Comparison of ENCODE assay signal across 16 cellular contexts in genomic region chr5:172142709-172143215, GRCh38. TPM values are rescaled to one million over a fixed set of nuclear protein-coding genes. Genes with fewer than 3 reads are reported as not detected.
DNase-seq lines count a peak whose midpoint lies in the region; ATAC-seq, FAIRE-seq and TF ChIP-seq lines count a peak whose summit lies in the region.
"Had no signal": no experiment of that assay in that cellular context is flagged by ENCODE, and none has a peak within 500 bp of the region (broad histone marks: within the 10 kb centered on the region; RNA-seq: fewer than 3 reads in every experiment).

No MANE protein-coding gene starts in this region.

- no peaks in the 10 kb centered on the region for H3K9me3 Mint-ChIP-seq in activated B cell treated with CpG ODN at 0.5 μM for 24 hours

- FAIRE-seq in HepG2 (lab: Jason Lieb, UNC): peak; percentile 57
- FAIRE-seq: G401.6, H1 had no signal

- CTCF ChIA-PET in HepG2 (lab: Yijun Ruan, JAX; ENCODE audit: low intra/inter-chr PET ratio, low total read pairs) (no interaction called here), activated B cell treated with CpG ODN at 0.5 μM for 24 hours (lab: Charles Lee) (interaction anchor here (1.1 kb wide), 1 partner anchor 44 kb away, joined by 3 read pairs; no protein-coding TSS in a partner anchor), HEK293T (lab: Yijun Ruan, JAX) (interaction anchor here (0.6 kb wide), 1 partner anchor 16 kb away, joined by 3 read pairs; no protein-coding TSS in a partner anchor)

- H3K4me2 ChIP-seq in HepG2 (ENCODE audit: low read depth, low read length): no peak overlapping the region
- H3K4me2 ChIP-seq: PC-9 had no signal

- in situ Hi-C loops in HepG2 (cut with HindIII; ENCODE audit: extremely low pct_ligation_motif_present, low pct_unique_long_range_greater_than_20kb): no loop called here
- in situ Hi-C loops in HAP-1 (cut with MboI; ENCODE audit: low sequenced_read_pairs): no loop called here

- H3K27me3 ChIP-seq in HepG2 (ENCODE audit: control insufficient read depth in 1 of 2, insufficient read depth in 2 of 2, low read length in 2 of 2) (no peaks in the 10 kb centered on the region), right lobe of liver (no peaks in the 10 kb centered on the region), upper lobe of right lung (no peaks in the 10 kb centered on the region), HAP-1 (ENCODE audit: low read depth) (no peaks in the 10 kb centered on the region)
- H3K27me3 ChIP-seq: MG63 had no signal

- no peak for TF ChIP-seq POLR2A in HepG2 (IDR thresholded peaks at IDR 0.05; ENCODE audit: insufficient read depth in 1 of 2, low read depth in 2 of 2, low read length in 2 of 2)
- no peak for TF ChIP-seq POLR2A in right lobe of liver (IDR thresholded peaks at IDR 0.05)

- POLR2A ChIA-PET in HepG2 (lab: Yijun Ruan, JAX) (no interaction called here), activated B cell treated with CpG ODN at 0.5 μM for 24 hours (lab: Charles Lee) (no interaction called here), HEK293T (lab: Yijun Ruan, JAX) (no interaction called here)

- peaks cover 73% of the 10 kb centered on the region for H3K4me1 Mint-ChIP-seq in activated B cell treated with CpG ODN at 0.5 μM for 24 hours

- H3K4me3 ChIP-seq in HepG2 (replicated peaks in 1 of 3; ENCODE audit: insufficient read depth in 1 of 3, low read depth in 2 of 3, low read length in 3 of 3) (no peak overlapping the region), right lobe of liver (no peak overlapping the region), upper lobe of right lung (no peak overlapping the region), HAP-1 (no peak overlapping the region)
- H3K4me3 ChIP-seq: MG63, PC-9 had no signal

- H3K36me3 Mint-ChIP-seq in activated B cell treated with CpG ODN at 0.5 μM for 24 hours (ENCODE audit: low read depth): peaks cover 58% of the 10 kb centered on the region

- no peaks in the 10 kb centered on the region for H3K9me3 ChIP-seq in HepG2 (ENCODE audit: low read length)
- no peaks in the 10 kb centered on the region for H3K9me3 ChIP-seq in right lobe of liver
- H3K9me3 ChIP-seq in upper lobe of right lung: no peaks in the 10 kb centered on the region
- no peaks in the 10 kb centered on the region for H3K9me3 ChIP-seq in HAP-1
- H3K9me3 ChIP-seq: MG63 had no signal

- H3K4me3 Mint-ChIP-seq in activated B cell treated with CpG ODN at 0.5 μM for 24 hours: no peak overlapping the region

- H3K27ac ChIP-seq in HepG2 (ENCODE audit: extremely low read length, insufficient read depth, low read length): no peak overlapping the region
- no peak overlapping the region for H3K27ac ChIP-seq in right lobe of liver
- H3K27ac ChIP-seq in upper lobe of right lung: no peak overlapping the region
- H3K27ac ChIP-seq: HL-60, PC-9 had no signal

- no peaks in the 10 kb centered on the region for H4K20me1 ChIP-seq in HepG2 (ENCODE audit: insufficient read depth, low read length)

- no peak overlapping the region for H3K9ac ChIP-seq in HepG2 (ENCODE audit: insufficient read depth, low read depth, low read length)

- no peaks in the 10 kb centered on the region for H3K79me2 ChIP-seq in HepG2 (ENCODE audit: insufficient read depth, low read length)

- no peak for TF ChIP-seq CTCF in HepG2 (CRISPR knock-in tag; IDR thresholded peaks at IDR 0.05)
- no peak for TF ChIP-seq CTCF in right lobe of liver (IDR thresholded peaks at IDR 0.05)
- TF ChIP-seq CTCF in activated B cell treated with CpG ODN at 0.5 μM for 24 hours (IDR thresholded peaks at IDR 0.05): no peak
- TF ChIP-seq CTCF in upper lobe of right lung (IDR thresholded peaks at IDR 0.05): no peak

- H3K27ac Mint-ChIP-seq in activated B cell treated with CpG ODN at 0.5 μM for 24 hours: peak overlapping the region; percentile 61

- BruUV-seq in HepG2 (replicated peaks; lab: Mats Ljungman, UMichigan): no TSS peak

- DNase-seq in HepG2 (ENCODE audit: low spot score) (peak; percentile 42), right lobe of liver (no peak), activated B cell treated with CpG ODN at 0.5 μM for 24 hours (no peak), iris pigment epithelial cell (ENCODE audit: low read depth) (peak; percentile 42), upper lobe of right lung (no peak), HAP-1 (ENCODE audit: low spot score in 2 of 2) (no peak), HEK293T (ENCODE audit: extremely low spot score) (no peak)
- DNase-seq: activated naive CD4-positive, alpha-beta T cell treated with Interleukin-2 at 50 U/mL for 16 hours; cortex of kidney; MG63; PC-9; stimulated activated CD4-positive, alpha-beta T cell treated with anti-CD3 and anti-CD28 coated beads, Interleukin-2, amount 100 ng/mL, for 24 hours had no signal

- H3K27me3 Mint-ChIP-seq in activated B cell treated with CpG ODN at 0.5 μM for 24 hours: no peaks in the 10 kb centered on the region

- H3K36me3 ChIP-seq in HepG2 (replicated peaks in 1 of 2; ENCODE audit: control insufficient read depth in 1 of 2, insufficient read depth in 2 of 2, low read length in 2 of 2): no peaks in the 10 kb centered on the region; a peak in 1 of 5 replicates
- no peaks in the 10 kb centered on the region for H3K36me3 ChIP-seq in right lobe of liver
- peaks cover under 1% of the 10 kb centered on the region for H3K36me3 ChIP-seq in upper lobe of right lung
- H3K36me3 ChIP-seq in HAP-1 (replicated peaks): no peaks in the 10 kb centered on the region
- H3K36me3 ChIP-seq: MG63 had no signal

- H3K4me1 ChIP-seq in HepG2 (ENCODE audit: insufficient read depth, low read length) (peaks cover 40% of the 10 kb centered on the region), right lobe of liver (no peaks in the 10 kb centered on the region), upper lobe of right lung (no peaks in the 10 kb centered on the region), HAP-1 (no peaks in the 10 kb centered on the region)

- ATAC-seq in HepG2 (peak; percentile 43), right lobe of liver (no peak), activated B cell treated with CpG ODN at 0.5 μM for 24 hours (ENCODE audit: low read depth) (no peak), upper lobe of right lung (peak; percentile 5), HG03342 (IDR thresholded peaks at IDR 0.05; ENCODE audit: unreplicated experiment) (no peak)

- intact Hi-C loops in HepG2 (cut with micrococcal nuclease; ENCODE audit: unreplicated experiment): no loop called here
- intact Hi-C loops in right lobe of liver (cut with DNase I): no loop called here
- intact Hi-C loops in activated B cell treated with CpG ODN at 0.5 μM for 24 hours (cut with micrococcal nuclease): no loop called here
- intact Hi-C loops in upper lobe of right lung (cut with DNase I): no loop called here

- 66% methylated on average over 5 of the region's 5 CpGs for WGBS in HepG2 (ENCODE audit: low lambda C conversion rate)
- 68% methylated on average over 2 of the region's 5 CpGs for WGBS in right lobe of liver (ENCODE audit: insufficient coverage, low coverage, low lambda C conversion rate, missing lambda C conversion rate)

- no peak for TF ChIP-seq RAD21 in HepG2 (CRISPR knock-in tag; IDR thresholded peaks at IDR 0.05)

- H2AFZ ChIP-seq in HepG2 (ENCODE audit: low read length): no peak overlapping the region
- H2AFZ ChIP-seq: PC-9 had no signal

- TF ChIP-seq EP300 in HepG2 (IDR thresholded peaks at IDR 0.05; ENCODE audit: low read depth in 2 of 2, low read length in 2 of 2) (no peak), HepG2 (CRISPR knock-in tag; IDR thresholded peaks at IDR 0.05; ENCODE audit: borderline replicate concordance) (no peak)

RNA-seq across cellular contexts. Expression of gene STK10, which starts 45.3 kb away (rescaled TPM):
- total RNA-seq in HepG2 (2016; rRNA removed; fragmentation: Illumina TruSeq; extraction: Trizol) (6.2 and 7.2 TPM in 2 replicates), right lobe of liver (10 to 100 TPM in 2 of 6 experiments, 1 to 10 TPM in 4; 6.9 to 27.4 (median 9.0) TPM), activated B cell treated with CpG ODN at 0.5 μM for 24 hours (233 and 276 TPM in 2 replicates), upper lobe of right lung (56.9 TPM)
- total RNA-seq in HepG2 (2016; cell fraction: cytosol; rRNA removed; fragmentation: Illumina TruSeq; extraction: Trizol; ENCODE audit: low read depth): 2.5 and 3.0 TPM in 2 replicates
- 4.8 and 6.1 TPM in 2 replicates for total RNA-seq in HepG2 (2016; cell fraction: insoluble cytoplasmic fraction; rRNA removed; fragmentation: Illumina TruSeq; extraction: Trizol)
- 3.2 and 4.9 TPM in 2 replicates for total RNA-seq in HepG2 (2016; cell fraction: membrane; rRNA removed; fragmentation: Illumina TruSeq; extraction: Trizol)
- total RNA-seq in HepG2 (2016; cell fraction: nucleus; rRNA removed; fragmentation: Illumina TruSeq; extraction: Trizol): 5.9 and 8.3 TPM in 2 replicates
- 7.0 and 7.8 TPM in 2 replicates for polyA plus RNA-seq in HepG2 (2011; rRNA removed)
- polyA plus RNA-seq in HepG2 (2011; cell fraction: cytosol; rRNA removed): 3.7 and 4.6 TPM in 2 replicates
- polyA plus RNA-seq in HepG2 (2011; cell fraction: nucleus; rRNA removed): 14.1 and 17.0 TPM in 2 replicates
- polyA plus RNA-seq in HepG2 (2012): 7.2 and 8.7 TPM in 2 replicates
- 1.5 and 2.9 TPM in 2 replicates for polyA plus RNA-seq in HepG2 (2016; cell fraction: cytosol; fragmentation: Illumina TruSeq; extraction: Trizol; ENCODE audit: low read depth)
- polyA plus RNA-seq in HepG2 (2016; cell fraction: insoluble cytoplasmic fraction; fragmentation: Illumina TruSeq; extraction: Trizol; ENCODE audit: low read depth): 3.6 and 4.4 TPM in 2 replicates
- 2.6 and 3.6 TPM in 2 replicates for polyA plus RNA-seq in HepG2 (2016; cell fraction: membrane; fragmentation: Illumina TruSeq; extraction: Trizol; ENCODE audit: low read depth)
- 8.3 and 9.7 TPM in 2 replicates for polyA plus RNA-seq in HepG2 (2016; cell fraction: nucleus; fragmentation: Illumina TruSeq; extraction: Trizol; ENCODE audit: insufficient read depth, low read depth)
- 22.6 and 29.6 TPM in 2 replicates for polyA minus RNA-seq in HepG2 (2011; rRNA and poly(A)+ RNA removed; ENCODE audit: low replicate concordance)
- polyA minus RNA-seq in HepG2 (2011; cell fraction: cytosol; rRNA and poly(A)+ RNA removed): 6.8 and 10.3 TPM in 2 replicates
- 17.4 and 22.1 TPM in 2 replicates for polyA minus RNA-seq in HepG2 (2011; cell fraction: nucleus; rRNA and poly(A)+ RNA removed)

RNA-seq across cellular contexts. Expression of gene EFCAB9, which starts 51.2 kb away (rescaled TPM):
- not detected in 2 replicates for total RNA-seq in HepG2 (2016; rRNA removed; fragmentation: Illumina TruSeq; extraction: Trizol)
- not detected in 2 replicates for total RNA-seq in HepG2 (2016; cell fraction: cytosol; rRNA removed; fragmentation: Illumina TruSeq; extraction: Trizol; ENCODE audit: low read depth)
- total RNA-seq in HepG2 (2016; cell fraction: insoluble cytoplasmic fraction; rRNA removed; fragmentation: Illumina TruSeq; extraction: Trizol): not detected in 2 replicates
- total RNA-seq in HepG2 (2016; cell fraction: membrane; rRNA removed; fragmentation: Illumina TruSeq; extraction: Trizol): not detected in 2 replicates
- total RNA-seq in HepG2 (2016; cell fraction: nucleus; rRNA removed; fragmentation: Illumina TruSeq; extraction: Trizol): not detected in 2 replicates
- not detected in 2 replicates for polyA plus RNA-seq in HepG2 (2011; rRNA removed)
- not detected in 2 replicates for polyA plus RNA-seq in HepG2 (2011; cell fraction: cytosol; rRNA removed)
- not detected in 2 replicates for polyA plus RNA-seq in HepG2 (2011; cell fraction: nucleus; rRNA removed)
- not detected in 2 replicates for polyA plus RNA-seq in HepG2 (2012)
- polyA plus RNA-seq in HepG2 (2016; cell fraction: cytosol; fragmentation: Illumina TruSeq; extraction: Trizol; ENCODE audit: low read depth): not detected in 2 replicates
- not detected in 2 replicates for polyA plus RNA-seq in HepG2 (2016; cell fraction: insoluble cytoplasmic fraction; fragmentation: Illumina TruSeq; extraction: Trizol; ENCODE audit: low read depth)
- polyA plus RNA-seq in HepG2 (2016; cell fraction: membrane; fragmentation: Illumina TruSeq; extraction: Trizol; ENCODE audit: low read depth): not detected in 2 replicates
- not detected in 2 replicates for polyA plus RNA-seq in HepG2 (2016; cell fraction: nucleus; fragmentation: Illumina TruSeq; extraction: Trizol; ENCODE audit: insufficient read depth, low read depth)
- not detected in 2 replicates for polyA minus RNA-seq in HepG2 (2011; rRNA and poly(A)+ RNA removed; ENCODE audit: low replicate concordance)
- not detected in 2 replicates for polyA minus RNA-seq in HepG2 (2011; cell fraction: cytosol; rRNA and poly(A)+ RNA removed)
- polyA minus RNA-seq in HepG2 (2011; cell fraction: nucleus; rRNA and poly(A)+ RNA removed): not detected in 2 replicates
- total RNA-seq in right lobe of liver: not detected
- not detected in 2 replicates for total RNA-seq in activated B cell treated with CpG ODN at 0.5 μM for 24 hours
- total RNA-seq in upper lobe of right lung: not detected
- total RNA-seq: H1, PC-9 had no signal
- polyA plus RNA-seq: H1 had no signal

Comparison
In these comparisons a context has a peak if more than half of its experiments do, and no peak if none do; other contexts are left out.
1. ATAC-seq: peak in HepG2 (single experiment) and upper lobe of right lung (single experiment); none in right lobe of liver (0 of 4), activated B cell treated with CpG ODN at 0.5 μM for 24 hours (single experiment) and HG03342 (single experiment).
2. DNase-seq: peak in HepG2 (single experiment) and iris pigment epithelial cell (single experiment); none in right lobe of liver (0 of 3), activated B cell treated with CpG ODN at 0.5 μM for 24 hours (single experiment), upper lobe of right lung (single experiment), HAP-1 (0 of 2) and HEK293T (single experiment).